8 cellular contexts compared by ENCODE assay signal in genomic region chr4:173121044-173121685, GRCh38. TPM values are rescaled to one million over a fixed set of nuclear protein-coding genes. Genes with fewer than 3 reads are reported as not detected.
DNase-seq lines count a peak whose midpoint lies in the region; ATAC-seq and TF ChIP-seq lines count a peak whose summit lies in the region.

No MANE protein-coding gene starts in this region.

- ATAC-seq in GM18861 (IDR thresholded peaks at IDR 0.05; ENCODE audit: unreplicated experiment) (peak; percentile 100), HG02943 (IDR thresholded peaks at IDR 0.05; ENCODE audit: low read depth, unreplicated experiment) (peak; percentile 100)

- peaks cover 2% of the 10 kb centered on the region for H3K9me3 Mint-ChIP-seq in glutamatergic neuron (ENCODE audit: unreplicated experiment)

- H3K4me1 Mint-ChIP-seq in glutamatergic neuron (ENCODE audit: low read depth, unreplicated experiment) = peaks cover 9% of the 10 kb centered on the region

- DNase-seq in AG09309 (ENCODE audit: low read depth) = peak; percentile 11
- DNase-seq in NCI-H69 (lab: John Stamatoyannopoulos, UW) = peak; percentile 88
- peak; percentile 24 for DNase-seq in glutamatergic neuron
- no peak for DNase-seq in activated CD4-positive, alpha-beta T cell treated with anti-CD3 and anti-CD28 coated beads, Interleukin-2, amount 50 U/mL, for 48 hours
- no peak for DNase-seq in superior temporal gyrus (ENCODE audit: extremely low spot score)
- no peak for DNase-seq in HPDE6-E6E7 (ENCODE audit: extremely low spot score)

- no peak overlapping the region for H3K4me3 ChIP-seq in AG09309 (ENCODE audit: control insufficient read depth, low read depth, low read length)

- H3K36me3 Mint-ChIP-seq in glutamatergic neuron (ENCODE audit: unreplicated experiment) = no peaks in the 10 kb centered on the region

- no peak overlapping the region for H3K4me3 Mint-ChIP-seq in glutamatergic neuron (ENCODE audit: unreplicated experiment)

- TF ChIP-seq CTCF in AG09309 (IDR thresholded peaks at IDR 0.05; ENCODE audit: control insufficient read depth, insufficient read depth, low read depth, low read length, missing control alignments) (no peak), glutamatergic neuron (IDR thresholded peaks at IDR 0.05; ENCODE audit: partially characterized antibody, unreplicated experiment) (no peak)

- H3K27me3 Mint-ChIP-seq in glutamatergic neuron (ENCODE audit: unreplicated experiment) = peaks cover 1% of the 10 kb centered on the region

- no peak overlapping the region for H3K27ac Mint-ChIP-seq in glutamatergic neuron (ENCODE audit: unreplicated experiment)

RNA-seq across cellular contexts. Expression of gene GALNT7, which starts 47.4 kb away (rescaled TPM):
- 17.9 TPM for total RNA-seq in glutamatergic neuron (ENCODE audit: unreplicated experiment)

Comparison
In these comparisons a context has a peak if more than half of its experiments do, and no peak if none do; other contexts are left out.
1. DNase-seq: peak in AG09309 (single experiment), NCI-H69 (single experiment) and glutamatergic neuron (single experiment); none in activated CD4-positive, alpha-beta T cell treated with anti-CD3 and anti-CD28 coated beads, Interleukin-2, amount 50 U/mL, for 48 hours (0 of 2), superior temporal gyrus (single experiment) and HPDE6-E6E7 (single experiment).